8 cellular contexts compared by ENCODE assay signal in the genomic region with DNA sequence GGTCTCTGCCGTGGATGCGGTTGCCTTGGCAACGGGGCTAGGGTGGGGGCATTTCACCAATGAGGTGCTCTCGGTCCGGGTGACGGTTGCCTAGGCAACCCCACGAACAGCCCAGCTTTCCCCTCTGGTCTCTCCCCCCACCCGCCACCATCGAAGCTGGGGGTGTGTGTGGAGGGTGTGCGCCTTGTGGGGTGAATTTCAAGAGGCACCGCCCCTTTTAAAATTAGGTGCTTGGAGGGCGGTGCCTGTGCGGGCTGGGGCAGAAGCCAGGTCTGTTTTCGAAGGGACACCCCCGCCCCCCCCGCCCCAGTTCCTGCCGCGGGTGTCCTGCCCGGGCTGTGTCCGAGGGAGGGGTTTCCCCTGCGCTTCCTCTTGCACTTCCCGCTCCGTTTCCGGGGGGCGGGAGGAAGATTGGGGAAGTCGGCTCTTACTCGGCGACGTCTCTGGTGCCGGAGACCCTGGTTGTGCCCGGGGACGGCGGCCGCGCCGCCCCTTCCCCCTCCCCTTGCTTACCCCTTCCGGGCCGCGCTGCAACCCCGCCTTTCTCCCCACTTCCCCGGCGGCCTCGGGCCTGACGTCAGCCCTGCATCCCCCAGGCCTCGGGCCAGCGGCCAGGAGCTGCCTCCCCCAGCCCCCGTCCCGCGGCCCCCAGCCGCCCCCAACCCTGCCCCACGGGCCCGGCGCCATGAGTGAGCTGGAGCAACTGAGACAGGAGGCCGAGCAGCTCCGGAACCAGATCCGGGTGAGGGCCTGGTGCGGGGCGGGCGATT. TPM values are rescaled to one million over a fixed set of nuclear protein-coding genes. Genes with fewer than 3 reads are reported as not detected.
DNase-seq lines count a peak whose midpoint lies in the region; ATAC-seq and TF ChIP-seq lines count a peak whose summit lies in the region.

No MANE protein-coding gene starts in this region.

- peak; percentile 68 for DNase-seq in GM12864 (ENCODE audit: low read depth)
- DNase-seq in NK-92 treated with Interleukin-12 subunit alpha and Interleukin-12 subunit beta, amount 100 ng/mL, for 24 hours (lab: John Stamatoyannopoulos, UW) = peak; percentile 96
- DNase-seq in activated T-cell treated with anti-CD3 and anti-CD28 coated beads for 1 hour (ENCODE audit: low read depth) = peak; percentile 73
- peak; percentile 66 for DNase-seq in epithelial cell of esophagus (ENCODE audit: low read depth)
- peak; percentile 76 for DNase-seq in mucosa of gallbladder (ENCODE audit: low spot score)
- peak; percentile 57 to 71 for DNase-seq in stimulated activated CD8-positive, alpha-beta memory T cell treated with anti-CD3 and anti-CD28 coated beads, Interleukin-4, amount 100 ng/mL, for 1 hour (ENCODE audit: low read depth in 2 of 2, low spot score in 1 of 2)

- TF ChIP-seq CTCF in GM12864 (IDR thresholded peaks at IDR 0.05; ENCODE audit: low read depth, low read length, missing control alignments) (no peak), epithelial cell of esophagus (IDR thresholded peaks at IDR 0.05; ENCODE audit: insufficient read depth, low read depth, low read length, missing control alignments) (no peak)

- ATAC-seq in HG02678 (IDR thresholded peaks at IDR 0.05; ENCODE audit: unreplicated experiment) (peak; percentile 29), HG03469 (IDR thresholded peaks at IDR 0.05; ENCODE audit: unreplicated experiment) (no peak)

- H3K4me3 ChIP-seq in GM12864 (ENCODE audit: low read depth, low read length) (peak overlapping the region; percentile 98), epithelial cell of esophagus (ENCODE audit: low read length) (peak overlapping the region; percentile 93)

RNA-seq across cellular contexts. Expression of a gene that starts 2.2 kb away (rescaled TPM):
- 236 TPM for total RNA-seq in mucosa of gallbladder

RNA-seq across cellular contexts. Expression of a gene that starts 18.3 kb away (rescaled TPM):
- total RNA-seq in mucosa of gallbladder = 56.2 TPM

RNA-seq across cellular contexts. Expression of a gene that starts 19.5 kb away (rescaled TPM):
- 0.14 TPM for total RNA-seq in mucosa of gallbladder

RNA-seq across cellular contexts. Expression of a gene that starts 30.2 kb away (rescaled TPM):
- 25.9 TPM for total RNA-seq in mucosa of gallbladder

RNA-seq across cellular contexts. Expression of a gene that starts 34.4 kb away (rescaled TPM):
- total RNA-seq in mucosa of gallbladder = 13.8 TPM
